In the genomic region with DNA sequence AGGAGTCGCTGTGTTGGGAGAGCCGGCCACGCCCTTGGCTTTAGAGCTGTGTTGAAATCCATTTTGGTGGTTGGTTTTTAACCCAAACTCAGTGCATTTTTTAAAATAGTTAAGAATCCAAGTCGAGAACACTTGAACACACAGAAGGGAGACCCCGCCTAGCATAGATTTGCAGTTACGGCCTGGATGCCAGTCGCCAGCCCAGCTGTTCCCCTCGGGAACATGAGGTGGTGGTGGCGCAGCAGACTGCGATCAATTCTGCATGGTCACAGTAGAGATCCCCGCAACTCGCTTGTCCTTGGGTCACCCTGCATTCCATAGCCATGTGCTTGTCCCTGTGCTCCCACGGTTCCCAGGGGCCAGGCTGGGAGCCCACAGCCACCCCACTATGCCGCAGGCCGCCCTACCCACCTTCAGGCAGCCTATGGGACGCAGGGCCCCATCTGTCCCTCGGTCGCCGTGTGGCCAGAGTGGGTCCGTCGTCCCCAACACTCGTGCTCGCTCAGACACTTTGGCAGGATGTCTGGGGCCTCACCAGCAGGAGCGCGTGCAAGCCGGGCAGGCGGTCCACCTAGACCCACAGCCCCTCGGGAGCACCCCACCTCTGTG, we compare ENCODE assay signal across 13 cellular contexts. TPM values are rescaled to one million over a fixed set of nuclear protein-coding genes. Genes with fewer than 3 reads are reported as not detected.
DNase-seq lines count a peak whose midpoint lies in the region; ATAC-seq and TF ChIP-seq lines count a peak whose summit lies in the region.
"Had no signal": no experiment of that assay in that cellular context is flagged by ENCODE, and none has a peak within 500 bp of the region (broad histone marks: within the 10 kb centered on the region; RNA-seq: fewer than 3 reads in every experiment).

No MANE protein-coding gene starts in this region.

- H3K27ac Mint-ChIP-seq in Caco-2 (ENCODE audit: unreplicated experiment) = no peak overlapping the region
- no peak overlapping the region for H3K27ac Mint-ChIP-seq in activated CD8-positive, alpha-beta memory T cell treated with anti-CD3 and anti-CD28 coated beads, Interleukin-2, amount 10 ng/mL, durations not matched to agents 7 days and 5 days
- H3K27ac Mint-ChIP-seq in natural killer cell = peak overlapping the region; percentile 65 to 72
- H3K27ac Mint-ChIP-seq: activated T-helper 17 cell treated with anti-CD3 and anti-CD28 coated beads, Interleukin-2, amount 50 U/mL, for 72 hours had no signal

- in situ Hi-C loops in GM13976 (cut with MboI; ENCODE audit: low sequenced_read_pairs, unreplicated experiment) = no loop called here

- TF ChIP-seq CTCF in Caco-2 (IDR thresholded peaks at IDR 0.05; ENCODE audit: insufficient read depth in 1 of 2, low read depth in 1 of 2, low read length in 1 of 2, severe bottlenecking in 1 of 2, unreplicated experiment in 1 of 2) (no peak), GM13976 (IDR thresholded peaks at IDR 0.05; ENCODE audit: borderline replicate concordance, control extremely low read depth, extremely low read depth, insufficient read depth, missing control alignments) (no peak), natural killer cell (IDR thresholded peaks at IDR 0.05) (no peak)

- peaks cover 9% of the 10 kb centered on the region; the same call in 1 of the 2 replicates for H3K4me1 ChIP-seq in Caco-2

- POLR2A ChIA-PET in Caco-2 (lab: Charles Lee) = no interaction called here

- no peaks in the 10 kb centered on the region for H3K27me3 ChIP-seq in Caco-2 (replicated peaks; ENCODE audit: control insufficient read depth, insufficient read depth, low read length)
- H3K27me3 ChIP-seq: BLaER1 had no signal

- H3K9me3 Mint-ChIP-seq in Caco-2 (ENCODE audit: unreplicated experiment) = peaks cover 21% of the 10 kb centered on the region
- peaks cover 10% of the 10 kb centered on the region for H3K9me3 Mint-ChIP-seq in activated CD8-positive, alpha-beta memory T cell treated with anti-CD3 and anti-CD28 coated beads, Interleukin-2, amount 10 ng/mL, durations not matched to agents 7 days and 5 days (ENCODE audit: low read depth)
- H3K9me3 Mint-ChIP-seq in natural killer cell = peaks cover 3 to 8% of the 10 kb centered on the region in 2 donors

- H3K27me3 Mint-ChIP-seq in Caco-2 (ENCODE audit: insufficient read depth, unreplicated experiment) (no peaks in the 10 kb centered on the region), natural killer cell (ENCODE audit: low read depth in 2 of 2) (no peaks in the 10 kb centered on the region)
- no peaks in the 10 kb centered on the region for H3K27me3 Mint-ChIP-seq in activated CD8-positive, alpha-beta memory T cell treated with anti-CD3 and anti-CD28 coated beads, Interleukin-2, amount 10 ng/mL, durations not matched to agents 7 days and 5 days
- H3K27me3 Mint-ChIP-seq: activated CD4-positive, alpha-beta T cell treated with anti-CD3 and anti-CD28 coated beads for 36 hours; activated T-helper 17 cell treated with anti-CD3 and anti-CD28 coated beads, Interleukin-2, amount 50 U/mL, for 72 hours had no signal

- H3K36me3 Mint-ChIP-seq in Caco-2 (ENCODE audit: insufficient read depth, unreplicated experiment) = peaks cover 87% of the 10 kb centered on the region
- peaks cover 46% of the 10 kb centered on the region for H3K36me3 Mint-ChIP-seq in activated CD8-positive, alpha-beta memory T cell treated with anti-CD3 and anti-CD28 coated beads, Interleukin-2, amount 10 ng/mL, durations not matched to agents 7 days and 5 days
- H3K36me3 Mint-ChIP-seq in natural killer cell = peaks cover 7% of the 10 kb centered on the region

- intact Hi-C loops in Caco-2 (cut with micrococcal nuclease; ENCODE audit: unreplicated experiment) (no loop called here), natural killer cell (cut with micrococcal nuclease) (no loop called here)

- H3K4me3 ChIP-seq in Caco-2 (ENCODE audit: low read depth, low read length) = no peak overlapping the region
- H3K4me3 ChIP-seq: BLaER1 had no signal

- peaks cover 7% of the 10 kb centered on the region for H3K36me3 ChIP-seq in Caco-2 (ENCODE audit: control insufficient read depth, insufficient read depth, low read length)

- 0 out of 2 replicates have a peak, but pooled peaks cover 3% of the 10 kb centered on the region for H3K9me3 ChIP-seq in Caco-2

- ATAC-seq in activated CD8-positive, alpha-beta memory T cell treated with anti-CD3 and anti-CD28 coated beads, Interleukin-2, amount 10 ng/mL, durations not matched to agents 7 days and 5 days = no peak
- ATAC-seq in natural killer cell (no peak), HG02610 (IDR thresholded peaks at IDR 0.05; ENCODE audit: unreplicated experiment) (no peak)
- ATAC-seq: activated CD4-positive, alpha-beta T cell treated with anti-CD3 and anti-CD28 coated beads for 36 hours; activated T-helper 17 cell treated with anti-CD3 and anti-CD28 coated beads, Interleukin-2, amount 50 U/mL, for 72 hours; left cardiac atrium had no signal

- TSS peak; percentile 76 for BruUV-seq in Caco-2 (replicated peaks; lab: Mats Ljungman, UMichigan)

- no peak overlapping the region for H3K4me3 Mint-ChIP-seq in Caco-2 (ENCODE audit: unreplicated experiment)
- no peak overlapping the region for H3K4me3 Mint-ChIP-seq in activated CD8-positive, alpha-beta memory T cell treated with anti-CD3 and anti-CD28 coated beads, Interleukin-2, amount 10 ng/mL, durations not matched to agents 7 days and 5 days
- H3K4me3 Mint-ChIP-seq in natural killer cell = peak overlapping the region; percentile 37
- H3K4me3 Mint-ChIP-seq: activated CD4-positive, alpha-beta T cell treated with anti-CD3 and anti-CD28 coated beads for 36 hours; activated T-helper 17 cell treated with anti-CD3 and anti-CD28 coated beads, Interleukin-2, amount 50 U/mL, for 72 hours had no signal

- CTCF ChIA-PET in Caco-2 (lab: Charles Lee) = no interaction called here
- CTCF ChIA-PET in activated CD8-positive, alpha-beta memory T cell treated with anti-CD3 and anti-CD28 coated beads, Interleukin-2, amount 10 ng/mL, durations not matched to agents 7 days and 5 days (lab: Charles Lee) = interaction anchor here (0.8 kb wide), 1 partner anchor 32 kb away, joined by 3 read pairs; no protein-coding TSS in a partner anchor

- DNase-seq in Caco-2 (peak in 1 of 2 experiments; percentile 28), GM13976 (ENCODE audit: low spot score) (peak; percentile 11), natural killer cell (no peak), NK-92 (lab: John Stamatoyannopoulos, UW; ENCODE audit: unreplicated experiment) (no peak)
- DNase-seq in activated CD8-positive, alpha-beta memory T cell treated with anti-CD3 and anti-CD28 coated beads, Interleukin-2, amount 10 ng/mL, durations not matched to agents 7 days and 5 days = peak; percentile 34
- DNase-seq in activated T-cell treated with anti-CD3 and anti-CD28 coated beads, Interleukin-2, amount 50 U/mL, for 1 hour = no peak
- DNase-seq: hippocampal formation, left cardiac atrium, NCI-H2107 had no signal

- H3K4me1 Mint-ChIP-seq in Caco-2 (ENCODE audit: low read depth, unreplicated experiment) (peaks cover 6% of the 10 kb centered on the region), natural killer cell (peaks cover 49 to 53% of the 10 kb centered on the region in 2 donors)
- H3K4me1 Mint-ChIP-seq in activated CD8-positive, alpha-beta memory T cell treated with anti-CD3 and anti-CD28 coated beads, Interleukin-2, amount 10 ng/mL, durations not matched to agents 7 days and 5 days = peaks cover 28% of the 10 kb centered on the region

RNA-seq across cellular contexts. Expression of gene C1orf35, which starts 4.7 kb away (rescaled TPM):
- total RNA-seq in Caco-2 (2022) (34.2 and 34.5 TPM in 2 replicates), natural killer cell (10 to 100 TPM; 18.9 to 21.6 (median 19.6) TPM)
- total RNA-seq in activated CD8-positive, alpha-beta memory T cell treated with anti-CD3 and anti-CD28 coated beads, Interleukin-2, amount 10 ng/mL, durations not matched to agents 7 days and 5 days = 10 to 100 TPM; 24.1 to 27.0 TPM

RNA-seq across cellular contexts. Expression of gene MRPL55, which starts 10.7 kb away (rescaled TPM):
- total RNA-seq in Caco-2 (2022) = 63.7 and 69.9 TPM in 2 replicates
- 10 to 100 TPM; 51.9 to 56.4 TPM for total RNA-seq in activated CD8-positive, alpha-beta memory T cell treated with anti-CD3 and anti-CD28 coated beads, Interleukin-2, amount 10 ng/mL, durations not matched to agents 7 days and 5 days
- total RNA-seq in natural killer cell = 10 to 100 TPM; 50.0 to 70.6 (median 64.1) TPM

RNA-seq across cellular contexts. Expression of gene ARF1, which starts 15.9 kb away (rescaled TPM):
- total RNA-seq in Caco-2 (2022) (374 and 378 TPM in 2 replicates), natural killer cell (100 to 1,000 TPM; 368 to 427 (median 424) TPM)
- total RNA-seq in activated CD8-positive, alpha-beta memory T cell treated with anti-CD3 and anti-CD28 coated beads, Interleukin-2, amount 10 ng/mL, durations not matched to agents 7 days and 5 days = 100 to 1,000 TPM; 313 to 344 TPM

RNA-seq across cellular contexts. Expression of gene GUK1, which starts 41.7 kb away (rescaled TPM):
- 73.6 and 74.4 TPM in 2 replicates for total RNA-seq in Caco-2 (2022)
- total RNA-seq in activated CD8-positive, alpha-beta memory T cell treated with anti-CD3 and anti-CD28 coated beads, Interleukin-2, amount 10 ng/mL, durations not matched to agents 7 days and 5 days = 100 to 1,000 TPM; 262 to 325 TPM
- 100 to 1,000 TPM; 292 to 313 (median 308) TPM for total RNA-seq in natural killer cell

RNA-seq across cellular contexts. Expression of gene GJC2, which starts 51.3 kb away (rescaled TPM):
- 1.1 and 1.5 TPM in 2 replicates for total RNA-seq in Caco-2 (2022)
- total RNA-seq in activated CD8-positive, alpha-beta memory T cell treated with anti-CD3 and anti-CD28 coated beads, Interleukin-2, amount 10 ng/mL, durations not matched to agents 7 days and 5 days = 1 to 10 TPM; 1.1 to 1.8 TPM
- 1 to 10 TPM; 1.0 to 2.2 (median 1.7) TPM for total RNA-seq in natural killer cell

Comparison
In these comparisons a context has a peak if more than half of its experiments do, and no peak if none do; other contexts are left out.
1. DNase-seq: peak in GM13976 (single experiment) and activated CD8-positive, alpha-beta memory T cell treated with anti-CD3 and anti-CD28 coated beads, Interleukin-2, amount 10 ng/mL, durations not matched to agents 7 days and 5 days (single experiment); none in natural killer cell (single experiment), activated T-cell treated with anti-CD3 and anti-CD28 coated beads, Interleukin-2, amount 50 U/mL, for 1 hour (single experiment) and NK-92 (single experiment).
2. H3K27ac Mint-ChIP-seq: peak in natural killer cell (2 of 2); none in Caco-2 (single experiment) and activated CD8-positive, alpha-beta memory T cell treated with anti-CD3 and anti-CD28 coated beads, Interleukin-2, amount 10 ng/mL, durations not matched to agents 7 days and 5 days (single experiment).